Comparison of ENCODE assay signal across 19 cellular contexts in the genomic region with DNA sequence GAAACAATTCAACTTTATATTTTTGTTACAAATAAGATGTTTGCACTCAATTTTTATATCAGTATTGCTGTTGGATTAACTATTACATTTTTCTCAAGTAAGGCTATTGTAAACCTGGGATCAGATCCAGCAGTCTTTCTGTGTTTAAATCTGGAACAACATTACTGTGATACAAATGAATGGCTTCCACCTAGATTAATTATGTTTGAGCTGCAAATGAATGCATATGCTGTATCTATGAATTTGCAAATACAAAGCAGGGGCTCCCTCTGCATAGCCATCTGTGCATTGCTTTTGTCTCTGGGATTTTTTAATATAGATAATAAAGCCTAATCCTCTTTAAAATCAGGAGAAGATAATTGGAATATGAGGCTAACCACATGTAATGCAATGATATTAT.
DNase-seq lines count a peak whose midpoint lies in the region; ATAC-seq and TF ChIP-seq lines count a peak whose summit lies in the region.
"Had no signal": no experiment of that assay in that cellular context is flagged by ENCODE, and none has a peak within 500 bp of the region (broad histone marks: within the 10 kb centered on the region; RNA-seq: fewer than 3 reads in every experiment).

No MANE protein-coding gene starts in this region.

- intact Hi-C loops in Right ventricle myocardium inferior (cut with DNase I) = no loop called here

- no peaks in the 10 kb centered on the region for H3K9me3 ChIP-seq in cardiac muscle cell (ENCODE audit: low read depth)
- H3K9me3 ChIP-seq in subcutaneous abdominal adipose tissue (ENCODE audit: control insufficient read depth in 5 of 5, low read length in 5 of 5) = no peaks in the 10 kb centered on the region
- H3K9me3 ChIP-seq: A549 had no signal

- no peaks in the 10 kb centered on the region for H3K4me1 ChIP-seq in cardiac muscle cell (ENCODE audit: low read depth)
- H3K4me1 ChIP-seq in subcutaneous abdominal adipose tissue (ENCODE audit: control insufficient read depth in 5 of 5, insufficient read depth in 5 of 5, low read length in 5 of 5) = peaks cover 0 to 10% (median 0%) of the 10 kb centered on the region in 5 donors
- H3K4me1 ChIP-seq: A549 had no signal

- H3K27me3 ChIP-seq in cardiac muscle cell (no peaks in the 10 kb centered on the region), subcutaneous abdominal adipose tissue (ENCODE audit: control insufficient read depth in 5 of 5, insufficient read depth in 4 of 5, low read length in 5 of 5) (no peaks in the 10 kb centered on the region)

- H3K9ac ChIP-seq in subcutaneous abdominal adipose tissue (ENCODE audit: low read length in 5 of 5) = no peak overlapping the region

- H3K36me3 ChIP-seq in cardiac muscle cell (no peaks in the 10 kb centered on the region), subcutaneous abdominal adipose tissue (ENCODE audit: control insufficient read depth in 5 of 5, insufficient read depth in 5 of 5, low read length in 5 of 5) (no peaks in the 10 kb centered on the region)

- H3K27ac ChIP-seq in cardiac muscle cell = no peak overlapping the region
- peak overlapping the region; percentile 33 for H3K27ac ChIP-seq in subcutaneous abdominal adipose tissue (ENCODE audit: low read depth, low read length)
- H3K27ac ChIP-seq: A549, HL-60 had no signal

- DNase-seq in cardiac muscle cell (ENCODE audit: low read depth in 1 of 2, low spot score in 1 of 2) (no peak), Right ventricle myocardium inferior (ENCODE audit: missing footprints) (no peak), NCI-H524 treated with DMSO at 0.1 percent for 48 hours (lab: John Stamatoyannopoulos, UW) (peak; percentile 25), epithelial cell of proximal tubule (ENCODE audit: low read depth) (no peak), Kasumi-1 (lab: John Stamatoyannopoulos, UW) (no peak)
- DNase-seq: DMS53; MV-4-11; NCI-H1417; NCI-H1930; NCI-H2171 treated with DMSO at 0.1 percent for 48 hours; NCI-H446 treated with DMSO at 0.1 percent for 48 hours; NK-92 treated with Interleukin-12 subunit alpha and Interleukin-12 subunit beta, amount 100 ng/mL, for 24 hours; SHP77 treated with DMSO at 0.1 percent for 48 hours had no signal

- TF ChIP-seq CTCF in cardiac muscle cell (IDR thresholded peaks at IDR 0.05; ENCODE audit: low read depth, low read length) = peak; percentile 12
- TF ChIP-seq CTCF in epithelial cell of proximal tubule (conservative IDR thresholded peaks at IDR 0.05; ENCODE audit: low read depth, low read length) = peak; percentile 20

- no peak for ATAC-seq in Right ventricle myocardium inferior
- no peak for ATAC-seq in GM21447 (IDR thresholded peaks at IDR 0.05; ENCODE audit: unreplicated experiment)
- ATAC-seq in HG02623 (IDR thresholded peaks at IDR 0.05; ENCODE audit: unreplicated experiment) = no peak
- ATAC-seq: A549, HCT116 had no signal

- H3K4me3 ChIP-seq in cardiac muscle cell (no peak overlapping the region), epithelial cell of proximal tubule (ENCODE audit: low read depth, low read length) (no peak overlapping the region), subcutaneous abdominal adipose tissue (ENCODE audit: low read depth in 1 of 5, low read length in 5 of 5) (no peak overlapping the region)
- H3K4me3 ChIP-seq: A549 had no signal
